ENCODE assay signal across 12 cellular contexts in genomic region chr2:106664669-106665068, GRCh38.
DNase-seq lines count a peak whose midpoint lies in the region; ATAC-seq lines count a peak whose summit lies in the region.
"Had no signal": no experiment of that assay in that cellular context is flagged by ENCODE, and none has a peak within 500 bp of the region (broad histone marks: within the 10 kb centered on the region; RNA-seq: fewer than 3 reads in every experiment).

No MANE protein-coding gene starts in this region.

- H3K18ac ChIP-seq in mesendoderm (ENCODE audit: low read length) = no peak overlapping the region

- no peak overlapping the region for H4K5ac ChIP-seq in mesendoderm (ENCODE audit: low read length)

- no peak overlapping the region for H3K9ac ChIP-seq in mesendoderm (ENCODE audit: low read length)

- H3K79me1 ChIP-seq in mesendoderm (ENCODE audit: low read length) = no peaks in the 10 kb centered on the region

- H3K56ac ChIP-seq in mesendoderm (ENCODE audit: low read length) = no peak overlapping the region

- no peak overlapping the region for H3K4me2 ChIP-seq in mesendoderm (ENCODE audit: low read length)

- H3K4ac ChIP-seq in mesendoderm (ENCODE audit: low read depth, low read length) = no peak overlapping the region

- H3K4me1 ChIP-seq in mesendoderm (ENCODE audit: control insufficient read depth, low read depth, low read length) = no peaks in the 10 kb centered on the region

- no peak overlapping the region for H2BK15ac ChIP-seq in mesendoderm (replicated peaks; ENCODE audit: low read depth)

- no peak overlapping the region for H3K23ac ChIP-seq in mesendoderm (ENCODE audit: low read length)

- peak; percentile 40 for DNase-seq in GF-D8 (lab: John Stamatoyannopoulos, UW)
- DNase-seq in MV-4-11 (lab: John Stamatoyannopoulos, UW) = peak; percentile 68
- DNase-seq in globus pallidus (ENCODE audit: low spot score) = no peak
- no peak for DNase-seq in hippocampal formation (lab: John Stamatoyannopoulos, UW)
- no peak for DNase-seq in mesendoderm
- no peak for DNase-seq in EL
- DNase-seq: activated CD4-positive, alpha-beta T cell treated with anti-CD3 and anti-CD28 coated beads for 36 hours; activated effector memory CD4-positive, alpha-beta T cell treated with anti-CD3 and anti-CD28 coated beads, Interleukin-2, amount 50 U/mL, for 16 hours; NCI-H2107 had no signal

- no CpG with 5 or more reads among the region's 3 CpGs for WGBS in mesendoderm (ENCODE audit: extremely low coverage, insufficient coverage, low lambda C conversion rate)

- no peak overlapping the region for H2BK120ac ChIP-seq in mesendoderm (ENCODE audit: low read depth, low read length)

- H3K36me3 ChIP-seq in mesendoderm (ENCODE audit: control insufficient read depth, insufficient read depth, low read length) = no peaks in the 10 kb centered on the region
- H3K36me3 ChIP-seq: cardiac muscle cell had no signal

- no peaks in the 10 kb centered on the region for H3K79me2 ChIP-seq in mesendoderm (ENCODE audit: control insufficient read depth, insufficient read depth, low read length)

- H3K27me3 ChIP-seq in mesendoderm (ENCODE audit: insufficient read depth, low read length, poor library complexity) = no peaks in the 10 kb centered on the region
- H3K27me3 ChIP-seq: cardiac muscle cell had no signal

- H3K27ac ChIP-seq in mesendoderm (ENCODE audit: low read depth, low read length) = no peak overlapping the region
- H3K27ac ChIP-seq: cardiac muscle cell had no signal

- peak; percentile 32 for ATAC-seq in GM19468 (IDR thresholded peaks at IDR 0.05; ENCODE audit: extremely low read depth, unreplicated experiment)
- ATAC-seq in HG02981 (IDR thresholded peaks at IDR 0.05; ENCODE audit: unreplicated experiment) = peak; percentile 83
- ATAC-seq: activated CD4-positive, alpha-beta T cell treated with anti-CD3 and anti-CD28 coated beads for 36 hours had no signal

- H4K8ac ChIP-seq in mesendoderm (ENCODE audit: low read depth, low read length) = no peak overlapping the region

- H3K4me3 ChIP-seq in mesendoderm (ENCODE audit: low read length) = no peak overlapping the region
- H3K4me3 ChIP-seq: cardiac muscle cell had no signal

- H2BK5ac ChIP-seq in mesendoderm (ENCODE audit: low read length) = no peak overlapping the region

- no peak overlapping the region for H2AK5ac ChIP-seq in mesendoderm (ENCODE audit: low read length)

Comparison
In these comparisons a context has a peak if more than half of its experiments do, and no peak if none do; other contexts are left out.
1. DNase-seq: peak in GF-D8 (single experiment) and MV-4-11 (single experiment); none in globus pallidus (single experiment), hippocampal formation (0 of 2), mesendoderm (single experiment) and EL (single experiment).